Comparison of ENCODE assay signal across 10 cellular contexts in genomic region chr6:90008908-90009501, GRCh38.
DNase-seq lines count a peak whose midpoint lies in the region; ATAC-seq, FAIRE-seq and TF ChIP-seq lines count a peak whose summit lies in the region.
"Had no signal": no experiment of that assay in that cellular context is flagged by ENCODE, and none has a peak within 500 bp of the region (broad histone marks: within the 10 kb centered on the region; RNA-seq: fewer than 3 reads in every experiment).

No MANE protein-coding gene starts in this region.

- no peaks in the 10 kb centered on the region for H3K79me2 ChIP-seq in K562 (ENCODE audit: control insufficient read depth, insufficient read depth, low read length)

- no peak for TF ChIP-seq RAD21 in K562 (CRISPR knock-in tag; conservative IDR thresholded peaks at IDR 0.05 in 1 of 2, IDR thresholded peaks at IDR 0.05 in 1 of 2)

- BruUV-seq in K562 (replicated peaks; lab: Mats Ljungman, UMichigan) = no TSS peak

- no peak overlapping the region for H3K4me3 ChIP-seq in K562
- H3K4me3 ChIP-seq: A549 had no signal

- peaks cover 46% of the 10 kb centered on the region for H3K36me3 Mint-ChIP-seq in activated CD4-positive, alpha-beta T cell treated with anti-CD3 and anti-CD28 coated beads for 36 hours (ENCODE audit: low read depth)

- no peak for FAIRE-seq in K562 (lab: Jason Lieb, UNC)
- FAIRE-seq: A549, TTC549 had no signal

- whole genome bisulfite sequencing in K562 (ENCODE audit: insufficient coverage, low coverage, missing lambda C conversion rate) = 88% methylated on average over 1 of the region's 1 CpG

- intact Hi-C loops in activated CD4-positive, alpha-beta T cell treated with anti-CD3 and anti-CD28 coated beads for 36 hours (cut with DNase I, micrococcal nuclease) = loop anchor here (1.0 to 10.0 kb wide), 8 partner anchors 16 to 576 kb away; partner anchors contain the start of gene MAP3K7 (in 1 of the 2)
- intact Hi-C loops in K562 (cut with micrococcal nuclease) = no loop called here

- no peaks in the 10 kb centered on the region for H3K9me3 Mint-ChIP-seq in activated CD4-positive, alpha-beta T cell treated with anti-CD3 and anti-CD28 coated beads for 36 hours (ENCODE audit: low read depth)

- H3K4me2 ChIP-seq in K562 (ENCODE audit: insufficient read depth, low read length) = no peak overlapping the region
- H3K4me2 ChIP-seq: A549 had no signal

- TF ChIP-seq EP300 in K562 (IDR thresholded peaks at IDR 0.05; ENCODE audit: low read length) = no peak

- H3K4me1 ChIP-seq in K562 (replicated peaks in 1 of 2; ENCODE audit: control insufficient read depth in 2 of 2, insufficient read depth in 2 of 2, low read length in 2 of 2) = no peaks in the 10 kb centered on the region
- H3K4me1 ChIP-seq: A549 had no signal

- TF ChIP-seq CTCF in K562 (IDR thresholded peaks at IDR 0.05 in 2 of 3, conservative IDR thresholded peaks at IDR 0.05 in 1 of 3; ENCODE audit: insufficient read depth in 2 of 3, low read depth in 1 of 3, low read length in 3 of 3) = no peak

- peak; percentile 82 for ATAC-seq in activated CD4-positive, alpha-beta T cell treated with anti-CD3 and anti-CD28 coated beads for 36 hours
- ATAC-seq in K562 = no peak
- no peak for ATAC-seq in HG02678 (IDR thresholded peaks at IDR 0.05; ENCODE audit: unreplicated experiment)
- ATAC-seq: A549 had no signal

- CTCF ChIA-PET in activated CD4-positive, alpha-beta T cell treated with anti-CD3 and anti-CD28 coated beads for 36 hours (lab: Charles Lee) = interaction anchor here (0.6 to 1.6 kb wide), 7 partner anchors 8 to 382 kb away, joined by 3 to 9 read pairs (median 4); no protein-coding TSS in a partner anchor
- CTCF ChIA-PET in K562 (lab: Yijun Ruan, JAX; ENCODE audit: low intra/inter-chr PET ratio) = no interaction called here

- H3K27ac Mint-ChIP-seq in activated CD4-positive, alpha-beta T cell treated with anti-CD3 and anti-CD28 coated beads for 36 hours = peak overlapping the region; percentile 95

- H3K27ac ChIP-seq in K562 (ENCODE audit: extremely low read depth, low read depth, low read length) = no peak overlapping the region
- H3K27ac ChIP-seq: A549 had no signal

- in situ Hi-C loops in K562 (cut with MboI) = no loop called here

- H3K9me1 ChIP-seq in K562 (ENCODE audit: control insufficient read depth, insufficient read depth, low read length) = no peaks in the 10 kb centered on the region

- H3K9me3 ChIP-seq in K562 (replicated peaks; ENCODE audit: control insufficient read depth, insufficient read depth, low read depth, low read length) = no peaks in the 10 kb centered on the region
- H3K9me3 ChIP-seq: A549 had no signal

- no peaks in the 10 kb centered on the region for H3K36me3 ChIP-seq in K562 (ENCODE audit: control insufficient read depth, insufficient read depth, low read length)

- peaks cover 68% of the 10 kb centered on the region for H3K4me1 Mint-ChIP-seq in activated CD4-positive, alpha-beta T cell treated with anti-CD3 and anti-CD28 coated beads for 36 hours

- H2AFZ ChIP-seq in K562 (ENCODE audit: low read depth, low read length) = no peak overlapping the region

- POLR2A ChIA-PET in activated CD4-positive, alpha-beta T cell treated with anti-CD3 and anti-CD28 coated beads for 36 hours (lab: Charles Lee) = interaction anchor here (0.8 to 2.2 kb wide), 5 partner anchors 37 to 457 kb away, joined by 3 to 8 read pairs (median 4); no protein-coding TSS in a partner anchor
- POLR2A ChIA-PET in K562 (lab: Yijun Ruan, JAX) = no interaction called here

- H4K20me1 ChIP-seq in K562 (replicated peaks; ENCODE audit: control insufficient read depth, insufficient read depth, low read length) = no peaks in the 10 kb centered on the region

- no peaks in the 10 kb centered on the region for H3K27me3 Mint-ChIP-seq in activated CD4-positive, alpha-beta T cell treated with anti-CD3 and anti-CD28 coated beads for 36 hours

- peak; percentile 54 for DNase-seq in activated CD4-positive, alpha-beta T cell treated with anti-CD3 and anti-CD28 coated beads for 36 hours
- no peak for DNase-seq in activated CD4-positive, alpha-beta T cell treated with anti-CD3 and anti-CD28 coated beads, Interleukin-2, amount 50 U/mL, for 1 hour
- DNase-seq in HT1080 (ENCODE audit: low read depth) (peak; percentile 62), K562 (ENCODE audit: extremely low read depth in 1 of 4, low spot score in 3 of 4) (no peak), pulmonary artery endothelial cell (ENCODE audit: low read depth, low spot score) (peak; percentile 73), Ammon's horn (ENCODE audit: low spot score) (no peak)
- DNase-seq in stimulated activated CD4-positive, alpha-beta T cell treated with anti-CD3 and anti-CD28 coated beads, Interleukin-2, amount 100 ng/mL, for 48 hours = no peak

- H3K9ac ChIP-seq in K562 (ENCODE audit: insufficient read depth in 1 of 2, low read depth in 2 of 2, low read length in 2 of 2) = no peak overlapping the region

- H3K27me3 ChIP-seq in K562 (ENCODE audit: control insufficient read depth in 2 of 2, insufficient read depth in 2 of 2, low read length in 2 of 2) = no peaks in the 10 kb centered on the region

- H3K4me3 Mint-ChIP-seq in activated CD4-positive, alpha-beta T cell treated with anti-CD3 and anti-CD28 coated beads for 36 hours = peak overlapping the region; percentile 18

- no peak for TF ChIP-seq POLR2A in K562 (conservative IDR thresholded peaks at IDR 0.05)

TF ChIP-seq in K562, 482 proteins besides CTCF, POLR2A, EP300 and RAD21:
- TF ChIP-seq NFE2 (IDR thresholded peaks at IDR 0.05; ENCODE audit: low read depth) (0 out of 2 replicates have a peak, but pooled peaks have one; percentile 16), NELFE (IDR thresholded peaks at IDR 0.05; ENCODE audit: insufficient read depth, insufficient read length) (no peak), MTA2 (IDR thresholded peaks at IDR 0.05; ENCODE audit: low read depth) (no peak)

Comparison
In these comparisons a context has a peak if more than half of its experiments do, and no peak if none do; other contexts are left out.
1. DNase-seq: peak in activated CD4-positive, alpha-beta T cell treated with anti-CD3 and anti-CD28 coated beads for 36 hours (single experiment), HT1080 (single experiment) and pulmonary artery endothelial cell (single experiment); none in activated CD4-positive, alpha-beta T cell treated with anti-CD3 and anti-CD28 coated beads, Interleukin-2, amount 50 U/mL, for 1 hour (single experiment), K562 (0 of 4), stimulated activated CD4-positive, alpha-beta T cell treated with anti-CD3 and anti-CD28 coated beads, Interleukin-2, amount 100 ng/mL, for 48 hours (0 of 2) and Ammon's horn (single experiment).